In the genomic region with DNA sequence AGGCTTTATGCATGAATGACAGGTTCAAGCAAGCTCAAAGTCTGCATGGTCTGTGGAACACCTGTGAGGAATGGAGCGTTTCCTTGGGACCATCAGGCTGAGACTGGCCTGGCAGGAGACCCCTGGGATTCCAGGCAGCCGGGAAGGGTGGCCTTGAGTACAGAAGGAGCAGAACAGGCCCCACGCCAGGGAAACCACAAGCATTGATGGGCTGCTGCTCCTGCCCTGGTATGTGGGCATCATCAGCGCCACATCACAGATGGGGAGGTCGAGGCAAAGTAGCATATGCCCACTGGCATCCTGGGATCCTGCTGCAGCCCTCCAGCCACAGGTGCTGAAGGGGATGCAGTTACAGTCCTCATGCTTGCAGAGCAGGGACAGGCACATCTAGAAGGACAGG, we compare ENCODE assay signal across 36 cellular contexts. TPM values are rescaled to one million over a fixed set of nuclear protein-coding genes. Genes with fewer than 3 reads are reported as not detected.
"Had no signal": no experiment of that assay in that cellular context is flagged by ENCODE, and none has a peak within 500 bp of the region (broad histone marks: within the 10 kb centered on the region; RNA-seq: fewer than 3 reads in every experiment).

No MANE protein-coding gene starts in this region.

- ATAC-seq: activated CD8-positive, alpha-beta T cell treated with anti-CD3 and anti-CD28 coated beads, Interleukin-2, amount 10 ng/mL, durations not matched to agents 7 days and 5 days; body of pancreas; Panc1 had no signal

- H3K9me3 Mint-ChIP-seq: activated CD4-positive, alpha-beta T cell treated with anti-CD3 and anti-CD28 coated beads, Interleukin-2, amount 10 ng/mL, durations not matched to agents 7 days and 5 days; activated naive CD4-positive, alpha-beta T cell treated with anti-CD3 and anti-CD28 coated beads, Interleukin-2, amount 10 ng/mL, durations not matched to agents 7 days and 5 days; activated naive CD8-positive, alpha-beta T cell treated with anti-CD3 and anti-CD28 coated beads, Interleukin-2, amount 10 ng/mL, durations not matched to agents 7 days and 5 days; activated T-cell treated with anti-CD3 and anti-CD28 coated beads, Interleukin-2, amount 50 U/mL, for 24 hours; activated T-helper 1 cell treated with anti-CD3 and anti-CD28 coated beads, Interleukin-12 subunit alpha, Interleukin-12 subunit beta, Interleukin-2, Interleukin-4 antibody, amounts not matched to agents 30 ng/mL and 10 ng/mL and 1 ng/mL, durations not matched to agents 14 hours and 24 hours and 36 hours had no signal

- H3K27me3 ChIP-seq: body of pancreas, breast epithelium, SJCRH30 had no signal

- H3K36me3 Mint-ChIP-seq: activated naive CD4-positive, alpha-beta T cell treated with anti-CD3 and anti-CD28 coated beads, Interleukin-2, amount 10 ng/mL, durations not matched to agents 7 days and 5 days; activated naive CD8-positive, alpha-beta T cell treated with anti-CD3 and anti-CD28 coated beads, Interleukin-2, amount 10 ng/mL, durations not matched to agents 7 days and 5 days had no signal

- H3K4me3 ChIP-seq: body of pancreas, breast epithelium, SJCRH30, SK-N-MC had no signal

- FAIRE-seq: astrocyte had no signal

- H3K4me1 Mint-ChIP-seq: activated CD4-positive, alpha-beta T cell treated with anti-CD3 and anti-CD28 coated beads, Interleukin-2, amount 10 ng/mL, durations not matched to agents 7 days and 5 days; activated naive CD4-positive, alpha-beta T cell treated with anti-CD3 and anti-CD28 coated beads, Interleukin-2, amount 10 ng/mL, durations not matched to agents 7 days and 5 days; activated naive CD8-positive, alpha-beta T cell treated with anti-CD3 and anti-CD28 coated beads, Interleukin-2, amount 10 ng/mL, durations not matched to agents 7 days and 5 days had no signal

- H3K27ac ChIP-seq: body of pancreas, breast epithelium, SJCRH30, SK-N-MC, WERI-Rb-1 had no signal

- H3K27ac Mint-ChIP-seq: activated CD4-positive, alpha-beta T cell treated with anti-CD3 and anti-CD28 coated beads, Interleukin-2, amount 10 ng/mL, durations not matched to agents 7 days and 5 days; activated naive CD4-positive, alpha-beta T cell treated with anti-CD3 and anti-CD28 coated beads, Interleukin-2, amount 10 ng/mL, durations not matched to agents 7 days and 5 days; activated naive CD8-positive, alpha-beta T cell treated with anti-CD3 and anti-CD28 coated beads, Interleukin-2, amount 10 ng/mL, durations not matched to agents 7 days and 5 days; activated T-cell treated with anti-CD3 and anti-CD28 coated beads, Interleukin-2, amount 50 U/mL, for 24 hours had no signal

- DNase-seq: activated CD4-positive, alpha-beta T cell treated with anti-CD3 and anti-CD28 coated beads for 1 hour; activated CD4-positive, alpha-beta T cell treated with anti-CD3 and anti-CD28 coated beads, Interleukin-2, amount 10 ng/mL, durations not matched to agents 7 days and 5 days; activated CD4-positive, alpha-beta T cell treated with anti-CD3 and anti-CD28 coated beads, Interleukin-2, amount 50 U/mL, for 48 hours; activated CD4-positive, CD25-positive, alpha-beta regulatory T cell; activated gamma-delta T cell treated with Interleukin-2 at 50 U/mL for 16 hours; activated naive CD4-positive, alpha-beta T cell treated with anti-CD3 and anti-CD28 coated beads, Interleukin-2, amount 10 ng/mL, durations not matched to agents 7 days and 5 days; activated naive CD8-positive, alpha-beta T cell treated with anti-CD3 and anti-CD28 coated beads, Interleukin-2, amount 10 ng/mL, durations not matched to agents 7 days and 5 days; activated T-cell treated with anti-CD3 and anti-CD28 coated beads, Interleukin-2, amount 50 U/mL, for 24 hours; amygdala; body of pancreas; Karpas-422; KBM-7; NCI-H1048; NCI-H1105 treated with DMSO at 0.1 percent for 48 hours; NCI-H1436; NCI-H1694; NCI-H1930; NCI-H2081 treated with DMSO at 0.1 percent for 48 hours; NCI-H345; NCI-H524 treated with DMSO at 0.1 percent for 48 hours; SHP77; SJCRH30; T1000; WERI-Rb-1 had no signal

- H3K4me3 Mint-ChIP-seq: activated CD4-positive, alpha-beta T cell treated with anti-CD3 and anti-CD28 coated beads, Interleukin-2, amount 10 ng/mL, durations not matched to agents 7 days and 5 days; activated CD8-positive, alpha-beta T cell treated with anti-CD3 and anti-CD28 coated beads, Interleukin-2, amount 10 ng/mL, durations not matched to agents 7 days and 5 days; activated naive CD4-positive, alpha-beta T cell treated with anti-CD3 and anti-CD28 coated beads, Interleukin-2, amount 10 ng/mL, durations not matched to agents 7 days and 5 days; activated naive CD8-positive, alpha-beta T cell treated with anti-CD3 and anti-CD28 coated beads, Interleukin-2, amount 10 ng/mL, durations not matched to agents 7 days and 5 days; activated T-cell treated with anti-CD3 and anti-CD28 coated beads, Interleukin-2, amount 50 U/mL, for 24 hours; activated T-helper 1 cell treated with anti-CD3 and anti-CD28 coated beads, Interleukin-12 subunit alpha, Interleukin-12 subunit beta, Interleukin-2, Interleukin-4 antibody, amounts not matched to agents 30 ng/mL and 10 ng/mL and 1 ng/mL, durations not matched to agents 14 hours and 24 hours and 36 hours had no signal

- H3K36me3 ChIP-seq: breast epithelium, SJCRH30, WERI-Rb-1 had no signal

- H3K9me3 ChIP-seq: body of pancreas, breast epithelium, SJCRH30 had no signal

- H3K4me1 ChIP-seq: body of pancreas, breast epithelium, SJCRH30 had no signal

- H3K27me3 Mint-ChIP-seq: activated T-cell treated with anti-CD3 and anti-CD28 coated beads, Interleukin-2, amount 50 U/mL, for 24 hours had no signal

RNA-seq across cellular contexts. Expression of a gene that starts 40.9 kb away (rescaled TPM):
- total RNA-seq: activated CD8-positive, alpha-beta T cell treated with anti-CD3 and anti-CD28 coated beads, Interleukin-2, amount 10 ng/mL, durations not matched to agents 7 days and 5 days; activated naive CD8-positive, alpha-beta T cell treated with anti-CD3 and anti-CD28 coated beads, Interleukin-2, amount 10 ng/mL, durations not matched to agents 7 days and 5 days; activated T-helper 1 cell treated with anti-CD3 and anti-CD28 coated beads, Interleukin-12 subunit alpha, Interleukin-12 subunit beta, Interleukin-2, Interleukin-4 antibody, amounts not matched to agents 30 ng/mL and 10 ng/mL and 1 ng/mL, durations not matched to agents 14 hours and 24 hours and 36 hours; astrocyte; body of pancreas; cardiac septum; MCF 10A; NCI-H460; RPMI7951; SJCRH30; T-helper 1 cell treated with Interleukin-12 subunit alpha and Interleukin-12 subunit beta and Interleukin-4 antibody, amounts not matched to agents 30 ng/mL and 1 ng/mL, for 36 hours; T-helper 2 cell treated with Interferon-gamma antibody and Interleukin-4, amounts not matched to agents 100 ng/mL and 5 ng/mL, for 36 hours had no signal

RNA-seq across cellular contexts. Expression of a gene that starts 47.9 kb away (rescaled TPM):
- total RNA-seq: activated CD8-positive, alpha-beta T cell treated with anti-CD3 and anti-CD28 coated beads, Interleukin-2, amount 10 ng/mL, durations not matched to agents 7 days and 5 days; activated T-helper 1 cell treated with anti-CD3 and anti-CD28 coated beads, Interleukin-12 subunit alpha, Interleukin-12 subunit beta, Interleukin-2, Interleukin-4 antibody, amounts not matched to agents 30 ng/mL and 10 ng/mL and 1 ng/mL, durations not matched to agents 14 hours and 24 hours and 36 hours; body of pancreas; cardiac septum; NCI-H460; SJCRH30 had no signal
